Comparison of ENCODE assay signal across 26 cellular contexts in the genomic region with DNA sequence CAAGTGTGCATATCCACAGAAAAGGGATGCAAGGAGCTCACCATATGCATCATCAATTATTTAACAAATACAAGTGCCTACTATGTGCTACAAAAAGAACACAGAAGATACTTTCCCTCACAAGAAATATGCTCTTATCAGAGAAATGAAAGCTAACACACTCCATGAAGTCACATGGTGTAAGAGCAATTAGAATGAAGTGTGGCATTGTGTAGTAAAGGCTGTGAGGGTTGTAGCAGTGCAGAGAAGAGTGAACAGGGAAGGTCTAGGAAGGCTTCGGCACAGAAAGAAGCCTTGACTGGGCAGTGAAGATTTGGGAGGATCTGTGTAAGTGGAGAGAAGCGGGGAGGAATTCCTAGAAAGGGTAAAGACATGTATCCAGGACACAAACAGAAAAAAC.
"Had no signal": no experiment of that assay in that cellular context is flagged by ENCODE, and none has a peak within 500 bp of the region (broad histone marks: within the 10 kb centered on the region; RNA-seq: fewer than 3 reads in every experiment).

No MANE protein-coding gene starts in this region.

- H3K27ac ChIP-seq: brain microvascular endothelial cell, left ventricle myocardium inferior, right atrium auricular region, VCaP had no signal

- H3K9me3 Mint-ChIP-seq: activated naive CD4-positive, alpha-beta T cell treated with anti-CD3 and anti-CD28 coated beads, Interleukin-2, amount 10 ng/mL, durations not matched to agents 7 days and 5 days; activated naive CD8-positive, alpha-beta T cell treated with anti-CD3 and anti-CD28 coated beads, Interleukin-2, amount 10 ng/mL, durations not matched to agents 7 days and 5 days; activated T-helper 1 cell treated with anti-CD3 and anti-CD28 coated beads, Interleukin-12 subunit alpha, Interleukin-12 subunit beta, Interleukin-2, Interleukin-4 antibody, amounts not matched to agents 30 ng/mL and 10 ng/mL and 1 ng/mL, durations not matched to agents 14 hours and 24 hours and 36 hours; dendritic cell treated with granulocyte-macrophage colony-stimulating factor and Interleukin-4, amounts not matched to agents 40 ng/mL and 50 ng/mL, for 4 days; stimulated activated naive B cell treated with anti-CD40 and anti-IgM and Interleukin-4, amounts not matched to agents 10 μg/mL and 1 μg/mL and 100 μg/mL, for 72 hours had no signal

- H3K4me2 ChIP-seq: smooth muscle cell had no signal

- H3K27ac Mint-ChIP-seq: activated naive CD4-positive, alpha-beta T cell treated with anti-CD3 and anti-CD28 coated beads, Interleukin-2, amount 10 ng/mL, durations not matched to agents 7 days and 5 days; activated naive CD8-positive, alpha-beta T cell treated with anti-CD3 and anti-CD28 coated beads, Interleukin-2, amount 10 ng/mL, durations not matched to agents 7 days and 5 days; activated T-helper 1 cell treated with anti-CD3 and anti-CD28 coated beads, Interleukin-12 subunit alpha, Interleukin-12 subunit beta, Interleukin-2, Interleukin-4 antibody, amounts not matched to agents 30 ng/mL and 10 ng/mL and 1 ng/mL, durations not matched to agents 14 hours and 24 hours and 36 hours; dendritic cell treated with granulocyte-macrophage colony-stimulating factor and Interleukin-4, amounts not matched to agents 40 ng/mL and 50 ng/mL, for 4 days; stimulated activated naive B cell treated with anti-CD40 and anti-IgM and Interleukin-4, amounts not matched to agents 10 μg/mL and 1 μg/mL and 100 μg/mL, for 72 hours had no signal

- DNase-seq: activated CD4-positive, alpha-beta T cell treated with anti-CD3 and anti-CD28 coated beads for 4 hours; activated CD4-positive, alpha-beta T cell treated with anti-CD3 and anti-CD28 coated beads, Interleukin-2, amount 50 U/mL, for 4 hours; activated CD8-positive, alpha-beta memory T cell treated with anti-CD3 and anti-CD28 coated beads, Interleukin-2, amount 50 U/mL, for 4 hours; activated effector memory CD4-positive, alpha-beta T cell treated with anti-CD3 and anti-CD28 coated beads, Interleukin-2, amount 50 U/mL, for 16 hours; activated naive CD4-positive, alpha-beta T cell treated with anti-CD3 and anti-CD28 coated beads, Interleukin-2, amount 10 ng/mL, durations not matched to agents 7 days and 5 days; activated naive CD8-positive, alpha-beta T cell treated with anti-CD3 and anti-CD28 coated beads, Interleukin-2, amount 10 ng/mL, durations not matched to agents 7 days and 5 days; activated T-cell treated with anti-CD3 and anti-CD28 coated beads, Interleukin-2, amount 50 U/mL, for 1 hour; amniotic stem cell; brain microvascular endothelial cell; effector CD4-positive, alpha-beta T cell; left ventricle myocardium inferior; ovary; stimulated activated CD4-positive, alpha-beta T cell treated with anti-CD3 and anti-CD28 coated beads, Interleukin-1b, Interleukin-23, amount 100 ng/mL, for 48 hours; stimulated activated CD4-positive, alpha-beta T cell treated with anti-CD3 and anti-CD28 coated beads, Interleukin-4, amount 100 ng/mL, for 4 hours; stimulated activated naive B cell treated with anti-CD40 and anti-IgM and Interleukin-4, amounts not matched to agents 10 μg/mL and 1 μg/mL and 100 μg/mL, for 72 hours; stomach; T-helper 1 cell; testis; transverse colon had no signal

- ATAC-seq: stimulated activated naive B cell treated with anti-CD40 and anti-IgM and Interleukin-4, amounts not matched to agents 10 μg/mL and 1 μg/mL and 100 μg/mL, for 72 hours had no signal

- H3K36me3 ChIP-seq: ovary had no signal

- H3K9me3 ChIP-seq: esophagus muscularis mucosa, left ventricle myocardium inferior, ovary, right atrium auricular region, stomach, testis, transverse colon had no signal

- H3K4me3 Mint-ChIP-seq: activated naive CD4-positive, alpha-beta T cell treated with anti-CD3 and anti-CD28 coated beads, Interleukin-2, amount 10 ng/mL, durations not matched to agents 7 days and 5 days; activated naive CD8-positive, alpha-beta T cell treated with anti-CD3 and anti-CD28 coated beads, Interleukin-2, amount 10 ng/mL, durations not matched to agents 7 days and 5 days; activated T-helper 1 cell treated with anti-CD3 and anti-CD28 coated beads, Interleukin-12 subunit alpha, Interleukin-12 subunit beta, Interleukin-2, Interleukin-4 antibody, amounts not matched to agents 30 ng/mL and 10 ng/mL and 1 ng/mL, durations not matched to agents 14 hours and 24 hours and 36 hours; dendritic cell treated with granulocyte-macrophage colony-stimulating factor and Interleukin-4, amounts not matched to agents 40 ng/mL and 50 ng/mL, for 4 days; stimulated activated naive B cell treated with anti-CD40 and anti-IgM and Interleukin-4, amounts not matched to agents 10 μg/mL and 1 μg/mL and 100 μg/mL, for 72 hours had no signal

- H3K4me1 Mint-ChIP-seq: activated naive CD4-positive, alpha-beta T cell treated with anti-CD3 and anti-CD28 coated beads, Interleukin-2, amount 10 ng/mL, durations not matched to agents 7 days and 5 days had no signal

- H3K4me1 ChIP-seq: testis had no signal

- H3K27me3 ChIP-seq: brain microvascular endothelial cell, esophagus muscularis mucosa, ovary, right atrium auricular region, stomach, testis, transverse colon had no signal

- H3K27me3 Mint-ChIP-seq: activated naive CD4-positive, alpha-beta T cell treated with anti-CD3 and anti-CD28 coated beads, Interleukin-2, amount 10 ng/mL, durations not matched to agents 7 days and 5 days; activated naive CD8-positive, alpha-beta T cell treated with anti-CD3 and anti-CD28 coated beads, Interleukin-2, amount 10 ng/mL, durations not matched to agents 7 days and 5 days; dendritic cell treated with granulocyte-macrophage colony-stimulating factor and Interleukin-4, amounts not matched to agents 40 ng/mL and 50 ng/mL, for 4 days; stimulated activated naive B cell treated with anti-CD40 and anti-IgM and Interleukin-4, amounts not matched to agents 10 μg/mL and 1 μg/mL and 100 μg/mL, for 72 hours had no signal

- H3K4me3 ChIP-seq: esophagus muscularis mucosa, left ventricle myocardium inferior, lung, ovary, right atrium auricular region, smooth muscle cell, stomach, testis, transverse colon had no signal
